In genomic region chr1:27549807-27550408, GRCh38 we compare ENCODE assay signal across 21 cellular contexts.
"Had no signal": no experiment of that assay in that cellular context is flagged by ENCODE, and none has a peak within 500 bp of the region (broad histone marks: within the 10 kb centered on the region; RNA-seq: fewer than 3 reads in every experiment).

No MANE protein-coding gene starts in this region.

- H3K9me3 ChIP-seq: left lung, prostate gland, sigmoid colon, testis, transverse colon had no signal

- H3K36me3 Mint-ChIP-seq: naive B cell had no signal

- H3K27ac Mint-ChIP-seq: immature natural killer cell; naive B cell; nephron; stimulated activated naive B cell treated with anti-CD40 and anti-IgM and Interleukin-4, amounts not matched to agents 10 μg/mL and 1 μg/mL and 100 μg/mL, for 72 hours; stimulated activated naive CD8-positive, alpha-beta T cell treated with anti-CD3 and anti-CD28 coated beads, Interleukin-15, amount 100 ng/mL, for 72 hours had no signal

- H2AFZ ChIP-seq: parathyroid adenoma had no signal

- DNase-seq: effector memory CD4-positive, alpha-beta T cell; immature natural killer cell; left lung; mesendoderm; naive B cell; retina; sigmoid colon; stimulated activated CD4-positive, alpha-beta T cell treated with anti-CD3 and anti-CD28 coated beads, Interleukin-2, amount 100 ng/mL, for 24 hours; stimulated activated CD4-positive, alpha-beta T cell treated with anti-CD3 and anti-CD28 coated beads, Interleukin-4, amount 100 ng/mL, for 4 hours; stimulated activated naive B cell treated with anti-CD40 and anti-IgM and Interleukin-4, amounts not matched to agents 10 μg/mL and 1 μg/mL and 100 μg/mL, for 72 hours; stimulated activated naive CD8-positive, alpha-beta T cell treated with anti-CD3 and anti-CD28 coated beads, Interleukin-15, amount 100 ng/mL, for 72 hours; testis; transverse colon had no signal

- H3K4me3 ChIP-seq: left lung, lung, prostate gland, sigmoid colon, skin epidermis, testis, transverse colon had no signal

- ATAC-seq: esophagus mucosa; left lung; stimulated activated naive B cell treated with anti-CD40 and anti-IgM and Interleukin-4, amounts not matched to agents 10 μg/mL and 1 μg/mL and 100 μg/mL, for 72 hours had no signal

- H3K27me3 ChIP-seq: left lung, sigmoid colon, testis, transverse colon had no signal

- H3K4me3 Mint-ChIP-seq: immature natural killer cell; naive B cell; nephron; stimulated activated naive B cell treated with anti-CD40 and anti-IgM and Interleukin-4, amounts not matched to agents 10 μg/mL and 1 μg/mL and 100 μg/mL, for 72 hours; stimulated activated naive CD8-positive, alpha-beta T cell treated with anti-CD3 and anti-CD28 coated beads, Interleukin-15, amount 100 ng/mL, for 72 hours had no signal

- H3K27ac ChIP-seq: left lung, parathyroid adenoma, prostate gland, skin epidermis, transverse colon had no signal

- H3K9me3 Mint-ChIP-seq: immature natural killer cell; naive B cell; nephron; stimulated activated naive B cell treated with anti-CD40 and anti-IgM and Interleukin-4, amounts not matched to agents 10 μg/mL and 1 μg/mL and 100 μg/mL, for 72 hours; stimulated activated naive CD8-positive, alpha-beta T cell treated with anti-CD3 and anti-CD28 coated beads, Interleukin-15, amount 100 ng/mL, for 72 hours had no signal

- H3K79me2 ChIP-seq: parathyroid adenoma had no signal

- H3K27me3 Mint-ChIP-seq: naive B cell; stimulated activated naive B cell treated with anti-CD40 and anti-IgM and Interleukin-4, amounts not matched to agents 10 μg/mL and 1 μg/mL and 100 μg/mL, for 72 hours; stimulated activated naive CD8-positive, alpha-beta T cell treated with anti-CD3 and anti-CD28 coated beads, Interleukin-15, amount 100 ng/mL, for 72 hours had no signal

- H3K9ac ChIP-seq: parathyroid adenoma had no signal

- FAIRE-seq: endometrium, keratinocyte had no signal

- H3K4me1 ChIP-seq: parathyroid adenoma had no signal
